ENCODE assay signal across 9 cellular contexts in genomic region chr17:81386646-81387234, GRCh38. TPM values are rescaled to one million over a fixed set of nuclear protein-coding genes. Genes with fewer than 3 reads are reported as not detected.
DNase-seq lines count a peak whose midpoint lies in the region; ATAC-seq and TF ChIP-seq lines count a peak whose summit lies in the region.
"Had no signal": no experiment of that assay in that cellular context is flagged by ENCODE, and none has a peak within 500 bp of the region (broad histone marks: within the 10 kb centered on the region; RNA-seq: fewer than 3 reads in every experiment).

No MANE protein-coding gene starts in this region.

- peaks cover 0 to 2% (median 0%) of the 10 kb centered on the region in 7 donors for H3K9me3 Mint-ChIP-seq in CD14-positive monocyte

- peaks cover 3% of the 10 kb centered on the region for H3K4me1 ChIP-seq in urinary bladder (ENCODE audit: insufficient read depth)

- ATAC-seq in HG03196 (IDR thresholded peaks at IDR 0.05; ENCODE audit: unreplicated experiment) (no peak), HG02588 (IDR thresholded peaks at IDR 0.05; ENCODE audit: unreplicated experiment) (no peak)

- no peak for TF ChIP-seq CTCF in CD14-positive monocyte (IDR thresholded peaks at IDR 0.05)

- under 1% methylated on average over 79 of the region's 82 CpGs for WGBS in urinary bladder

- peak overlapping the region; percentile 84 to 88 for H3K4me3 Mint-ChIP-seq in CD14-positive monocyte

- no peaks in the 10 kb centered on the region for H3K36me3 ChIP-seq in urinary bladder (ENCODE audit: insufficient read depth)

- H3K4me3 ChIP-seq in urinary bladder (ENCODE audit: low read depth, low read length), result peak overlapping the region; percentile 62

- H3K27me3 Mint-ChIP-seq in CD14-positive monocyte (ENCODE audit: low read depth in 3 of 3), result peaks cover 20 to 52% (median 22%) of the 10 kb centered on the region in 3 donors

- H3K27ac ChIP-seq in urinary bladder (ENCODE audit: low read depth), result peak overlapping the region; percentile 95
- H3K27ac ChIP-seq: KMS-11 had no signal

- H3K36me3 Mint-ChIP-seq in CD14-positive monocyte, result peaks cover 10 to 11% of the 10 kb centered on the region in 2 donors

- H3K27ac Mint-ChIP-seq in CD14-positive monocyte, result peak overlapping the region; percentile 59 to 89 (median 85)

- DNase-seq in CD14-positive monocyte (ENCODE audit: low spot score) (no peak), NCI-H1105 (lab: John Stamatoyannopoulos, UW) (peak; percentile 45), ecto neural progenitor cell (ENCODE audit: low spot score) (peak; percentile 84), midbrain (lab: John Stamatoyannopoulos, UW) (peak; percentile 52), DMS153 (lab: John Stamatoyannopoulos, UW) (no peak)

- peaks cover 33% of the 10 kb centered on the region for H3K4me1 Mint-ChIP-seq in CD14-positive monocyte

- intact Hi-C loops in CD14-positive monocyte (cut with micrococcal nuclease), result no loop called here

RNA-seq across cellular contexts. Expression of gene BAHCC1, which starts 8.5 kb away (rescaled TPM):
- polyA plus RNA-seq in CD14-positive monocyte (under 1 TPM; 0.11 to 0.27 TPM), urinary bladder (15.9 TPM)
- 10.1 TPM for total RNA-seq in urinary bladder

Comparison
In these comparisons a context has a peak if more than half of its experiments do, and no peak if none do; other contexts are left out.
1. DNase-seq: peak in NCI-H1105 (single experiment), ecto neural progenitor cell (single experiment) and midbrain (single experiment); none in CD14-positive monocyte (single experiment) and DMS153 (single experiment).
2. RNA of gene BAHCC1, which starts 8.5 kb away (polyA plus RNA-seq): 15.9 TPM in urinary bladder (single experiment); 0.11 to 0.27 TPM in CD14-positive monocyte; every median in the first group is over 10 times any median in the second.